In genomic region chr1:156500847-156501686, GRCh38 we compare ENCODE assay signal across 1 cellular context.
TF ChIP-seq lines count a peak whose summit lies in the region.

No MANE protein-coding gene starts in this region.

TF ChIP-seq in HepG2, 621 proteins besides CTCF, POLR2A, EP300 and RAD21 (continued from another document and continues in another):
- TF ChIP-seq DMTF1 (CRISPR knock-in tag; IDR thresholded peaks at IDR 0.05) (no peak), ZBTB43 (CRISPR knock-in tag; conservative IDR thresholded peaks at IDR 0.05) (peak; percentile 46; the same call in 1 of the 2 replicates), ZNF704 (CRISPR knock-in tag; IDR thresholded peaks at IDR 0.05; ENCODE audit: borderline replicate concordance) (0 out of 2 replicates have a peak, but pooled peaks have one; percentile 12), ZNF749 (CRISPR knock-in tag; IDR thresholded peaks at IDR 0.05; ENCODE audit: borderline replicate concordance) (peak; percentile 70), ZNF780A (CRISPR knock-in tag; IDR thresholded peaks at IDR 0.05) (0 out of 2 replicates have a peak, but pooled peaks have one; percentile 51), CBFB (CRISPR knock-in tag; IDR thresholded peaks at IDR 0.05) (0 out of 2 replicates have a peak, but pooled peaks have one; percentile 43), ZC3H13 (CRISPR knock-in tag; IDR thresholded peaks at IDR 0.05) (peak; percentile 88), BHLHE40 (IDR thresholded peaks at IDR 0.05; ENCODE audit: low read length) (peak; percentile 37; the same call in 1 of the 2 replicates), FOXK1 (CRISPR knock-in tag; IDR thresholded peaks at IDR 0.05; ENCODE audit: borderline replicate concordance, low read depth) (peak; percentile 50; the same call in 1 of the 2 replicates), SRSF9 (IDR thresholded peaks at IDR 0.05; ENCODE audit: borderline replicate concordance, insufficient read depth, low read depth, low read length, poor library complexity, severe bottlenecking) (no peak), ARID2 (CRISPR knock-in tag; IDR thresholded peaks at IDR 0.05; ENCODE audit: borderline replicate concordance) (no peak), STAG1 (CRISPR knock-in tag; IDR thresholded peaks at IDR 0.05) (no peak), KAT8 (CRISPR knock-in tag; IDR thresholded peaks at IDR 0.05) (peak; percentile 74), ZNF598 (CRISPR knock-in tag; IDR thresholded peaks at IDR 0.05; ENCODE audit: borderline replicate concordance) (no peak), SIX1 (CRISPR knock-in tag; IDR thresholded peaks at IDR 0.05; ENCODE audit: borderline replicate concordance) (no peak), ZBTB34 (CRISPR knock-in tag; IDR thresholded peaks at IDR 0.05) (no peak), SP1 (IDR thresholded peaks at IDR 0.05) (no peak), SP1 (CRISPR knock-in tag; IDR thresholded peaks at IDR 0.05) (peak; percentile 92), FLYWCH1 (CRISPR knock-in tag; IDR thresholded peaks at IDR 0.05) (no peak), ATF3 (CRISPR knock-in tag; IDR thresholded peaks at IDR 0.05) (0 out of 2 replicates have a peak, but pooled peaks have one; percentile 37), ZFP1 (CRISPR knock-in tag; IDR thresholded peaks at IDR 0.05) (no peak), SP5 (CRISPR knock-in tag; IDR thresholded peaks at IDR 0.05; ENCODE audit: borderline replicate concordance, low read depth) (peak; percentile 70; the same call in 1 of the 2 replicates), ZNF562 (CRISPR knock-in tag; IDR thresholded peaks at IDR 0.05; ENCODE audit: borderline replicate concordance) (peak; percentile 40; the same call in 1 of the 2 replicates), ZNF546 (CRISPR knock-in tag; conservative IDR thresholded peaks at IDR 0.05) (0 out of 2 replicates have a peak, but pooled peaks have one; percentile 66), ZBTB20 (CRISPR knock-in tag; IDR thresholded peaks at IDR 0.05; ENCODE audit: borderline replicate concordance, low read depth) (no peak), RERE (CRISPR knock-in tag; IDR thresholded peaks at IDR 0.05; ENCODE audit: low read depth) (no peak; the same call in 1 of the 2 replicates), IRX3 (CRISPR knock-in tag; IDR thresholded peaks at IDR 0.05; ENCODE audit: borderline replicate concordance, low read depth) (no peak), ZNF33B (CRISPR knock-in tag; IDR thresholded peaks at IDR 0.05) (no peak), HOXD1 (CRISPR knock-in tag; IDR thresholded peaks at IDR 0.05) (0 out of 2 replicates have a peak, but pooled peaks have one; percentile 58), GATAD2A (CRISPR knock-in tag; IDR thresholded peaks at IDR 0.05) (no peak), ISX (CRISPR knock-in tag; conservative IDR thresholded peaks at IDR 0.05) (no peak), ZNF552 (CRISPR knock-in tag; IDR thresholded peaks at IDR 0.05; ENCODE audit: borderline replicate concordance) (0 out of 2 replicates have a peak, but pooled peaks have one; percentile 58), DBP (CRISPR knock-in tag; IDR thresholded peaks at IDR 0.05; ENCODE audit: not compliant biosample characterization) (no peak), ZNF737 (CRISPR knock-in tag; IDR thresholded peaks at IDR 0.05; ENCODE audit: borderline replicate concordance) (peak; percentile 72; the same call in 1 of the 2 replicates), ZNF468 (CRISPR knock-in tag; IDR thresholded peaks at IDR 0.05) (no peak), ZNF496 (CRISPR knock-in tag; IDR thresholded peaks at IDR 0.05; ENCODE audit: insufficient replicate concordance) (no peak), SYNCRIP (IDR thresholded peaks at IDR 0.05; ENCODE audit: insufficient read depth, low read depth, low read length) (no peak), ZNF142 (CRISPR knock-in tag; IDR thresholded peaks at IDR 0.05) (peak; percentile 99)
